Comparison of ENCODE assay signal across 13 cellular contexts in genomic region chr19:40304306-40304705, GRCh38. TPM values are rescaled to one million over a fixed set of nuclear protein-coding genes. Genes with fewer than 3 reads are reported as not detected.
DNase-seq lines count a peak whose midpoint lies in the region; ATAC-seq and TF ChIP-seq lines count a peak whose summit lies in the region.
"Had no signal": no experiment of that assay in that cellular context is flagged by ENCODE, and none has a peak within 500 bp of the region (broad histone marks: within the 10 kb centered on the region; RNA-seq: fewer than 3 reads in every experiment).

No MANE protein-coding gene starts in this region.

- peak overlapping the region; percentile 9 for H3K27ac ChIP-seq in parathyroid adenoma

- peaks cover 2% of the 10 kb centered on the region for H3K79me2 ChIP-seq in parathyroid adenoma

- no peaks in the 10 kb centered on the region for H3K9me3 ChIP-seq in parathyroid adenoma (ENCODE audit: control insufficient read depth, low read length)

- H3K36me3 ChIP-seq in parathyroid adenoma (ENCODE audit: control insufficient read depth, insufficient read depth, low read length): no peaks in the 10 kb centered on the region

- H3K4me1 ChIP-seq in parathyroid adenoma: peaks cover 3% of the 10 kb centered on the region

- no peak overlapping the region for H3K9ac ChIP-seq in parathyroid adenoma

- ATAC-seq in effector memory CD8-positive, alpha-beta T cell (replicated peaks): peak; percentile 33
- no peak for ATAC-seq in activated CD8-positive, alpha-beta T cell treated with anti-CD3 and anti-CD28 coated beads for 36 hours

- TF ChIP-seq CTCF in parathyroid adenoma (IDR thresholded peaks at IDR 0.05): no peak
- no peak for TF ChIP-seq CTCF in activated CD8-positive, alpha-beta T cell treated with anti-CD3 and anti-CD28 coated beads for 36 hours (IDR thresholded peaks at IDR 0.05)

- peak overlapping the region in 1 of 2 donors; percentile 41 for H3K27ac Mint-ChIP-seq in effector memory CD8-positive, alpha-beta T cell
- no peak overlapping the region for H3K27ac Mint-ChIP-seq in activated CD8-positive, alpha-beta T cell treated with anti-CD3 and anti-CD28 coated beads for 36 hours

- H3K4me2 ChIP-seq in parathyroid adenoma (ENCODE audit: low read length): peak overlapping the region; percentile 12

- H3K4me1 Mint-ChIP-seq in effector memory CD8-positive, alpha-beta T cell (ENCODE audit: low read depth in 2 of 2): peaks cover 0 to 5% of the 10 kb centered on the region in 2 donors
- H3K4me1 Mint-ChIP-seq in activated CD8-positive, alpha-beta T cell treated with anti-CD3 and anti-CD28 coated beads for 36 hours (ENCODE audit: low read depth): peaks cover 2% of the 10 kb centered on the region

- no peaks in the 10 kb centered on the region for H3K9me3 Mint-ChIP-seq in effector memory CD8-positive, alpha-beta T cell
- H3K9me3 Mint-ChIP-seq in activated CD8-positive, alpha-beta T cell treated with anti-CD3 and anti-CD28 coated beads for 36 hours: no peaks in the 10 kb centered on the region

- POLR2A ChIA-PET in activated CD8-positive, alpha-beta T cell treated with anti-CD3 and anti-CD28 coated beads for 36 hours (lab: Charles Lee): no interaction called here

- DNase-seq in EH (ENCODE audit: low read depth) (peak; percentile 10), NCI-H82 (lab: John Stamatoyannopoulos, UW) (peak; percentile 68), NCI-H1105 treated with DMSO at 0.1 percent for 48 hours (lab: John Stamatoyannopoulos, UW) (no peak)
- no peak for DNase-seq in effector memory CD8-positive, alpha-beta T cell
- no peak for DNase-seq in activated CD8-positive, alpha-beta T cell treated with anti-CD3 and anti-CD28 coated beads for 36 hours
- no peak for DNase-seq in effector CD8-positive, alpha-beta T cell (lab: John Stamatoyannopoulos, UW)
- DNase-seq: C1 segment of cervical spinal cord, COR-L47, NCI-H1048, NCI-H1694, NCI-H774, SHP77 treated with DMSO at 0.1 percent for 48 hours had no signal

- CTCF ChIA-PET in activated CD8-positive, alpha-beta T cell treated with anti-CD3 and anti-CD28 coated beads for 36 hours (lab: Charles Lee): interaction anchor here (1.0 to 4.0 kb wide), 13 partner anchors 10 to 294 kb away, joined by 3 to 28 read pairs (median 6); no protein-coding TSS in a partner anchor

- H3K4me3 ChIP-seq in parathyroid adenoma (ENCODE audit: low read depth, low read length): no peak overlapping the region

- intact Hi-C loops in activated CD8-positive, alpha-beta T cell treated with anti-CD3 and anti-CD28 coated beads for 36 hours (cut with micrococcal nuclease): loop anchor here (10.0 kb wide), 1 partner anchor 220 kb away; no protein-coding TSS in a partner anchor

- H3K27me3 Mint-ChIP-seq in effector memory CD8-positive, alpha-beta T cell: no peaks in the 10 kb centered on the region
- H3K27me3 Mint-ChIP-seq in activated CD8-positive, alpha-beta T cell treated with anti-CD3 and anti-CD28 coated beads for 36 hours: no peaks in the 10 kb centered on the region

- no peaks in the 10 kb centered on the region for H3K27me3 ChIP-seq in parathyroid adenoma (ENCODE audit: control insufficient read depth, insufficient read depth, low read length)

- no peak overlapping the region for H2AFZ ChIP-seq in parathyroid adenoma

- H3K36me3 Mint-ChIP-seq in effector memory CD8-positive, alpha-beta T cell (ENCODE audit: insufficient read depth): no peaks in the 10 kb centered on the region
- H3K36me3 Mint-ChIP-seq in activated CD8-positive, alpha-beta T cell treated with anti-CD3 and anti-CD28 coated beads for 36 hours (ENCODE audit: low read depth): no peaks in the 10 kb centered on the region

- H3K4me3 Mint-ChIP-seq in effector memory CD8-positive, alpha-beta T cell: no peak overlapping the region
- no peak overlapping the region for H3K4me3 Mint-ChIP-seq in activated CD8-positive, alpha-beta T cell treated with anti-CD3 and anti-CD28 coated beads for 36 hours

RNA-seq across cellular contexts. Expression of gene AKT2, which starts 19.2 kb away (rescaled TPM):
- total RNA-seq in activated CD8-positive, alpha-beta T cell treated with anti-CD3 and anti-CD28 coated beads for 36 hours: 100 to 1,000 TPM; 139 to 144 TPM

RNA-seq across cellular contexts. Expression of gene C19orf47, which starts 43.9 kb away (rescaled TPM):
- total RNA-seq in activated CD8-positive, alpha-beta T cell treated with anti-CD3 and anti-CD28 coated beads for 36 hours: 10 to 100 TPM; 17.5 to 18.0 TPM

RNA-seq across cellular contexts. Expression of gene PLD3, which starts 44.2 kb away (rescaled TPM):
- 10 to 100 TPM; 54.4 to 56.7 TPM for total RNA-seq in activated CD8-positive, alpha-beta T cell treated with anti-CD3 and anti-CD28 coated beads for 36 hours

Comparison
In these comparisons a context has a peak if more than half of its experiments do, and no peak if none do; other contexts are left out.
1. DNase-seq: peak in EH (single experiment) and NCI-H82 (single experiment); none in effector memory CD8-positive, alpha-beta T cell (0 of 3), NCI-H1105 treated with DMSO at 0.1 percent for 48 hours (single experiment), activated CD8-positive, alpha-beta T cell treated with anti-CD3 and anti-CD28 coated beads for 36 hours (single experiment) and effector CD8-positive, alpha-beta T cell (single experiment).